Comparison of ENCODE assay signal across 9 cellular contexts in the genomic region with DNA sequence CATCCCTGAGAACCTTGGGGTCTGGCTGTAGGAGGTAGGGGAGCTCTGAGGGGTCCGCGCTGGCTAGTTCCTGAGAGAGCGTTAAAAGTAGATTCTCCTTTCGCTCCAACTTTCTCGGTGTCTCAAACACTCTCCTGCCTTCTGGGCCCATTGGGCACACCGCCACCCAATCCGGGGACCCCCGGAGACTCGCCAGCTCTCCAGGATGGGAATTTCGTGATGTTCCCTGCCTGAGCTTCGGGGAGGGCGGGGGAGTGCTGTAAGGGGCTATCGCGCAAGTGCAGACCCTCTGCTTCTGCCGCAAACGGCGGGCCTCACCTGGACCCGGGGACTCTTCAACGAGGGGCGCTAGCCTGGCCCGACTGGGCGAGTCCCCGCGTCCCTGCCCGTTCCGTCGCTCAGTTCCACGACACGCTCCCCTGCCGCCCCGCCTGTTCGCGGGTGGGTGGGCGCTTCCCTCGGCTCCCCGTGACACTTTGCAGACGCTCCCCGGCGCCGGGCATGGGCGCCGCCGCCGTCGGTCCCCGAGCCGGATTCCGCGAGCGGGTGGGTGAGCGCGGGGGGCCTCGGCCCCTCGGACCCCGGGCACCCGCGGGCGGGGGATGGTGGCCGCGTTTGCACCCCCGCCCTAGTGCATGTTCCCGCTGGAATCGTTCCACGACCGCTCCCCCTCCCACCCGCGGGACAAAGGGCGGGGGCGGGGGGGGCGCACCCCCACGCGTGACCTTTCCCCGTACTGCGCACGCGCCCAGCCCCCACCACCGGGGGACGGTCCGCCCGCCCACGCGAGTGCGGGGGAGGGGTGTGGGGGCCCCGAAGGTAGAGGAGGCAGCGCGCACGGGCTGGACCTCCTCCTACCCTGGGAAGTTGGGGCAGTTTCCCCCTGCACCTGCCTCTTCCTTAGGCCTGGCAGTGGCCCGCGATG. TPM values are rescaled to one million over a fixed set of nuclear protein-coding genes. Genes with fewer than 3 reads are reported as not detected.
DNase-seq lines count a peak whose midpoint lies in the region; ATAC-seq, FAIRE-seq and TF ChIP-seq lines count a peak whose summit lies in the region.
"Had no signal": no experiment of that assay in that cellular context is flagged by ENCODE, and none has a peak within 500 bp of the region (broad histone marks: within the 10 kb centered on the region; RNA-seq: fewer than 3 reads in every experiment).

Gene CCDC106 (plus strand): TSS at position 481 of the 925 bp plus-strand sequence. CDS start 835 bp downstream, outside the sequence.

- H3K4me1 ChIP-seq in astrocyte (ENCODE audit: insufficient read depth, low read length) (peaks cover 23% of the 10 kb centered on the region), left ventricle myocardium inferior (peaks cover 58% of the 10 kb centered on the region), parathyroid adenoma (peaks cover 18% of the 10 kb centered on the region)

- H3K79me2 ChIP-seq in astrocyte (ENCODE audit: insufficient read depth, low read length) (peaks cover 37% of the 10 kb centered on the region), parathyroid adenoma (peaks cover 2% of the 10 kb centered on the region)

- H3K9me3 Mint-ChIP-seq in astrocyte (ENCODE audit: unreplicated experiment): no peaks in the 10 kb centered on the region

- POLR2A ChIA-PET in RWPE1 (lab: Yijun Ruan, JAX; ENCODE audit: low non-redundant PET): no interaction called here

- H3K27ac Mint-ChIP-seq in astrocyte (ENCODE audit: unreplicated experiment): peak within 1 kb of the TSS; percentile 47

- H3K4me1 Mint-ChIP-seq in astrocyte (ENCODE audit: low read depth, unreplicated experiment): peaks cover 10% of the 10 kb centered on the region

- intact Hi-C loops in left ventricle myocardium inferior (cut with micrococcal nuclease): no loop called here

- peaks cover 20% of the 10 kb centered on the region for H4K20me1 ChIP-seq in astrocyte (ENCODE audit: insufficient read depth, low read length)

- no peak for FAIRE-seq in astrocyte (lab: Jason Lieb, UNC)
- FAIRE-seq: endometrium had no signal

- ATAC-seq in GM19467 (IDR thresholded peaks at IDR 0.05; ENCODE audit: unreplicated experiment): no peak
- no peak for ATAC-seq in GM19395 (IDR thresholded peaks at IDR 0.05; ENCODE audit: unreplicated experiment)

- peak within 1 kb of the TSS; percentile 83 for H3K4me3 ChIP-seq in GM06990 (replicated peaks; ENCODE audit: low read depth, low read length)
- H3K4me3 ChIP-seq in astrocyte (ENCODE audit: insufficient read depth, low read depth, low read length): peak within 1 kb of the TSS; percentile 75
- peak within 1 kb of the TSS; percentile 97 for H3K4me3 ChIP-seq in left ventricle myocardium inferior
- H3K4me3 ChIP-seq in parathyroid adenoma (ENCODE audit: low read depth, low read length): peak within 1 kb of the TSS; percentile 89

- H3K27me3 ChIP-seq in GM06990 (replicated peaks; ENCODE audit: control insufficient read depth, insufficient read depth, low read length) (no peaks in the 10 kb centered on the region), astrocyte (ENCODE audit: insufficient read depth, low read length) (no peaks in the 10 kb centered on the region), left ventricle myocardium inferior (ENCODE audit: low read depth) (no peaks in the 10 kb centered on the region), parathyroid adenoma (ENCODE audit: control insufficient read depth, insufficient read depth, low read length) (no peaks in the 10 kb centered on the region)

- peak within 1 kb of the TSS; percentile 86 for H3K4me3 Mint-ChIP-seq in astrocyte (ENCODE audit: unreplicated experiment)

- peak within 1 kb of the TSS; percentile 85 for H3K9ac ChIP-seq in astrocyte (ENCODE audit: low read length)
- peak within 1 kb of the TSS; percentile 12 for H3K9ac ChIP-seq in parathyroid adenoma

- peak within 1 kb of the TSS; percentile 96 for H3K27ac ChIP-seq in RWPE1
- H3K27ac ChIP-seq in astrocyte (ENCODE audit: low read depth, low read length): peak within 1 kb of the TSS; percentile 65
- peak within 1 kb of the TSS; percentile 94 for H3K27ac ChIP-seq in left ventricle myocardium inferior (replicated peaks)
- H3K27ac ChIP-seq in parathyroid adenoma: no peak within 1 kb of the TSS

- H3K36me3 Mint-ChIP-seq in astrocyte (ENCODE audit: low read depth, unreplicated experiment): peaks cover 16% of the 10 kb centered on the region

- peaks cover 15% of the 10 kb centered on the region for H3K36me3 ChIP-seq in GM06990 (ENCODE audit: control insufficient read depth, insufficient read depth, low read length)
- peaks cover 9% of the 10 kb centered on the region for H3K36me3 ChIP-seq in astrocyte (ENCODE audit: insufficient read depth, low read length)
- peaks cover 17% of the 10 kb centered on the region for H3K36me3 ChIP-seq in left ventricle myocardium inferior
- H3K36me3 ChIP-seq in parathyroid adenoma (ENCODE audit: control insufficient read depth, insufficient read depth, low read length): no peaks in the 10 kb centered on the region

- H3K9me3 ChIP-seq in astrocyte (ENCODE audit: insufficient read depth, low read depth, low read length) (no peaks in the 10 kb centered on the region), left ventricle myocardium inferior (replicated peaks) (no peaks in the 10 kb centered on the region), parathyroid adenoma (ENCODE audit: control insufficient read depth, low read length) (no peaks in the 10 kb centered on the region)

- H2AFZ ChIP-seq in astrocyte (ENCODE audit: low read depth, low read length) (peak within 1 kb of the TSS; percentile 85), parathyroid adenoma (peak within 1 kb of the TSS; percentile 85)

- H3K27me3 Mint-ChIP-seq in astrocyte (ENCODE audit: low read depth, unreplicated experiment): no peaks in the 10 kb centered on the region

- CTCF ChIA-PET in RWPE1 (lab: Yijun Ruan, JAX): interaction anchor here (0.6 kb wide), 1 partner anchor 17 kb away, joined by 4 read pairs; no protein-coding TSS in a partner anchor

- TF ChIP-seq CTCF in GM06990 (IDR thresholded peaks at IDR 0.05; ENCODE audit: insufficient read depth, low read length, poor library complexity, severe bottlenecking): no peak
- no peak for TF ChIP-seq CTCF in RWPE1 (conservative IDR thresholded peaks at IDR 0.05; ENCODE audit: low read depth)
- no peak for TF ChIP-seq CTCF in astrocyte (IDR thresholded peaks at IDR 0.05; ENCODE audit: insufficient read depth, low read depth, low read length)
- no peak for TF ChIP-seq CTCF in left ventricle myocardium inferior (IDR thresholded peaks at IDR 0.05; ENCODE audit: borderline replicate concordance)
- TF ChIP-seq CTCF in parathyroid adenoma (IDR thresholded peaks at IDR 0.05): no peak

- DNase-seq in GM06990 (ENCODE audit: extremely low read depth, insufficient read length) (peak; percentile 85), HuH-7.5 (ENCODE audit: low spot score) (peak; percentile 92), RWPE1 (ENCODE audit: low spot score) (peak; percentile 67), astrocyte (ENCODE audit: low read depth) (peak; percentile 79), left ventricle myocardium inferior (peak; percentile 74)

- peak within 1 kb of the TSS; percentile 96 for H3K4me2 ChIP-seq in astrocyte (ENCODE audit: low read length)
- H3K4me2 ChIP-seq in parathyroid adenoma (ENCODE audit: low read length): peak within 1 kb of the TSS; percentile 98

RNA-seq across cellular contexts. Expression of gene CCDC106, which starts in this region (rescaled TPM):
- 12.2 and 12.8 TPM in 2 replicates for total RNA-seq in astrocyte
- total RNA-seq in left ventricle myocardium inferior: 14.6 TPM
